ENCODE assay signal across 8 cellular contexts in genomic region chr12:132143328-132144071, GRCh38. TPM values are rescaled to one million over a fixed set of nuclear protein-coding genes. Genes with fewer than 3 reads are reported as not detected.
DNase-seq lines count a peak whose midpoint lies in the region; ATAC-seq and TF ChIP-seq lines count a peak whose summit lies in the region.

No MANE protein-coding gene starts in this region.

- H2BK120ac ChIP-seq in H9 (ENCODE audit: low read depth, low read length, poor library complexity, severe bottlenecking) (no peak overlapping the region), mesenchymal stem cell (ENCODE audit: low read depth, low read length) (no peak overlapping the region)

- H3K23me2 ChIP-seq in H9 (ENCODE audit: insufficient read length, low read depth, low read length, poor library complexity, severe bottlenecking): peaks cover 5% of the 10 kb centered on the region

- ATAC-seq in GM18505 (IDR thresholded peaks at IDR 0.05; ENCODE audit: unreplicated experiment): peak; percentile 30

- TF ChIP-seq POLR2A in GM18505 (IDR thresholded peaks at IDR 0.05; ENCODE audit: borderline replicate concordance, extremely low read depth, insufficient read depth, insufficient read length) (no peak), uterus (IDR thresholded peaks at IDR 0.05) (no peak)

- H2AK5ac ChIP-seq in H9 (ENCODE audit: insufficient read length, low read length) (no peak overlapping the region), mesenchymal stem cell (ENCODE audit: low read length, severe bottlenecking) (no peak overlapping the region)

- H3K4me2 ChIP-seq in H9 (ENCODE audit: insufficient read depth, insufficient read length, low read length) (peak overlapping the region; percentile 79), mammary epithelial cell (ENCODE audit: insufficient read depth, low read depth, low read length) (peak overlapping the region; percentile 100), mesenchymal stem cell (ENCODE audit: low read length, poor library complexity, severe bottlenecking) (peak overlapping the region; percentile 99)

- BruUV-seq in mammary epithelial cell (replicated peaks; lab: Mats Ljungman, UMichigan): no TSS peak

- no peak overlapping the region for H2BK15ac ChIP-seq in H9 (ENCODE audit: low read depth, low read length)
- peak overlapping the region; percentile 2 for H2BK15ac ChIP-seq in mesenchymal stem cell (ENCODE audit: low read depth, poor library complexity, severe bottlenecking)

- H3K36me3 Mint-ChIP-seq in H9 (ENCODE audit: insufficient read depth in 1 of 3, low read depth in 3 of 3): peaks cover 35 to 62% (median 57%) of the 10 kb centered on the region in 3 experiments

- WGBS in H9 (ENCODE audit: extremely low coverage, insufficient read length, low lambda C conversion rate): no CpG with 5 or more reads among the region's 82 CpGs
- 4% methylated on average over 44 of the region's 82 CpGs for WGBS in mammary epithelial cell (ENCODE audit: low coverage, missing lambda C conversion rate)
- 4% methylated on average over 71 of the region's 82 CpGs for WGBS in mesenchymal stem cell

- H3K27me3 Mint-ChIP-seq in H9 (ENCODE audit: low read depth): no peaks in the 10 kb centered on the region; the same call in none of the 2 replicates

- DNase-seq in H9 (no peak), NT2/D1 (ENCODE audit: low read depth, low spot score) (no peak), mammary epithelial cell (no peak), mesenchymal stem cell (no peak), uterus (peak in 1 of 2 donors; percentile 11), GM19240 (ENCODE audit: insufficient read length, low spot score) (no peak), glomerular visceral epithelial cell (ENCODE audit: extremely low spot score) (no peak)

- H3K18ac ChIP-seq in H9 (ENCODE audit: insufficient read length, low read depth, low read length) (no peak overlapping the region), mesenchymal stem cell (ENCODE audit: low read depth in 1 of 2, low read length in 2 of 2) (peak overlapping the region in 1 of 2 experiments; percentile 23)

- in situ Hi-C loops in mammary epithelial cell (cut with MboI; ENCODE audit: low sequenced_read_pairs in 2 of 2): no loop called here

- H3K27ac ChIP-seq in H9 (ENCODE audit: insufficient read length, low read depth, low read length) (no peak overlapping the region), mammary epithelial cell (ENCODE audit: insufficient read depth, low read depth, low read length) (peak overlapping the region; percentile 44), mesenchymal stem cell (ENCODE audit: low read length, poor library complexity, severe bottlenecking) (no peak overlapping the region), uterus (peak overlapping the region; percentile 41 to 95)

- TF ChIP-seq CTCF in H9 (conservative IDR thresholded peaks at IDR 0.05): no peak
- no peak for TF ChIP-seq CTCF in mammary epithelial cell (conservative IDR thresholded peaks at IDR 0.05 in 1 of 2, IDR thresholded peaks at IDR 0.05 in 1 of 2; ENCODE audit: extremely low read depth in 1 of 2, insufficient read depth in 1 of 2, low read depth in 1 of 2, low read length in 2 of 2)
- TF ChIP-seq CTCF in uterus (IDR thresholded peaks at IDR 0.05): no peak

- H3K14ac ChIP-seq in H9 (ENCODE audit: insufficient read depth, low read length) (no peak overlapping the region; the same call in 1 of the 2 replicates), mesenchymal stem cell (ENCODE audit: low read length in 2 of 2) (peak overlapping the region in 1 of 2 experiments; percentile 18)

- H3K23ac ChIP-seq in H9 (ENCODE audit: insufficient read length, low read depth, low read length) (no peak overlapping the region), mesenchymal stem cell (ENCODE audit: low read length in 2 of 2) (peak overlapping the region in 1 of 2 experiments; percentile 73)

- H4K91ac ChIP-seq in H9 (ENCODE audit: insufficient read length, low read depth, low read length) (no peak overlapping the region), mesenchymal stem cell (ENCODE audit: low read length) (no peak overlapping the region)

- H2BK20ac ChIP-seq in H9 (ENCODE audit: low read depth, low read length, poor library complexity, severe bottlenecking): no peak overlapping the region

- H3K36me3 ChIP-seq in NT2/D1 (ENCODE audit: insufficient read depth, insufficient read length, low read length) (peaks cover 74% of the 10 kb centered on the region), mammary epithelial cell (ENCODE audit: insufficient read depth, low read length) (peaks cover 9% of the 10 kb centered on the region), mesenchymal stem cell (ENCODE audit: control insufficient read depth in 1 of 2, insufficient read depth in 2 of 2, low read depth in 1 of 2, low read length in 2 of 2) (peaks cover 43 to 64% of the 10 kb centered on the region in 2 experiments), uterus (no peaks in the 10 kb centered on the region)

- peaks cover 12% of the 10 kb centered on the region for H3K79me1 ChIP-seq in H9 (ENCODE audit: insufficient read depth, low read depth, low read length, poor library complexity, severe bottlenecking)
- peaks cover 59% of the 10 kb centered on the region for H3K79me1 ChIP-seq in mesenchymal stem cell (replicated peaks; ENCODE audit: low read length, poor library complexity, severe bottlenecking)

- H4K20me1 ChIP-seq in H9 (ENCODE audit: control insufficient read depth, insufficient read depth, insufficient read length) (no peaks in the 10 kb centered on the region), mammary epithelial cell (ENCODE audit: insufficient read depth, low read length) (no peaks in the 10 kb centered on the region)

- H2AFZ ChIP-seq in H9 (ENCODE audit: low read length) (no peak overlapping the region), mammary epithelial cell (ENCODE audit: low read depth, low read length) (peak overlapping the region; percentile 93), mesenchymal stem cell (ENCODE audit: low read depth, low read length) (no peak overlapping the region)

- H4K8ac ChIP-seq in H9 (replicated peaks; ENCODE audit: insufficient read length, low read depth, low read length) (no peak overlapping the region), mesenchymal stem cell (ENCODE audit: low read length) (peak overlapping the region; percentile 73)

- H3K4me3 ChIP-seq in NT2/D1 (ENCODE audit: insufficient read length, low read depth) (peak overlapping the region; percentile 93), mammary epithelial cell (replicated peaks in 1 of 3; ENCODE audit: insufficient read depth in 1 of 3, low read depth in 2 of 3, low read length in 3 of 3) (peak overlapping the region; percentile 86 to 99 (median 99)), mesenchymal stem cell (ENCODE audit: insufficient read depth in 1 of 2, low read depth in 1 of 2, low read length in 2 of 2) (peak overlapping the region; percentile 92 to 100), uterus (peak overlapping the region; percentile 45 to 90)

- H3K4ac ChIP-seq in H9 (ENCODE audit: low read depth, low read length) (no peak overlapping the region), mesenchymal stem cell (ENCODE audit: low read depth in 1 of 2, low read length in 2 of 2) (peak overlapping the region; percentile 49 to 54)

- peaks cover 7 to 10% of the 10 kb centered on the region in 2 experiments for H3K4me1 Mint-ChIP-seq in H9

- no peak overlapping the region for H2BK5ac ChIP-seq in H9 (ENCODE audit: insufficient read length, low read length)
- H2BK5ac ChIP-seq in mesenchymal stem cell (ENCODE audit: low read depth, low read length, poor library complexity, severe bottlenecking): no peak overlapping the region

- H2BK12ac ChIP-seq in H9 (ENCODE audit: insufficient read length, low read depth, low read length) (no peak overlapping the region), mesenchymal stem cell (ENCODE audit: low read length in 2 of 2) (no peak overlapping the region)

- H3K9ac ChIP-seq in H9 (ENCODE audit: extremely low read depth, insufficient read length, low read length) (peak overlapping the region; percentile 11), NT2/D1 (ENCODE audit: insufficient read length, low read depth) (peak overlapping the region; percentile 95), mammary epithelial cell (ENCODE audit: insufficient read depth, low read length) (peak overlapping the region; percentile 45), mesenchymal stem cell (ENCODE audit: low read length) (peak overlapping the region; percentile 91)

- intact Hi-C loops in mammary epithelial cell (cut with micrococcal nuclease) (no loop called here), uterus (cut with DNase I; ENCODE audit: low total_unique reads) (no loop called here)

- H3K9me3 Mint-ChIP-seq in H9: no peaks in the 10 kb centered on the region

- H3K4me3 Mint-ChIP-seq in H9: peak overlapping the region; percentile 82 to 84

- H3K27ac Mint-ChIP-seq in H9: peak overlapping the region in 1 of 3 experiments; percentile 61; a peak in 1 of 7 replicates

- no peaks in the 10 kb centered on the region for H3K27me3 ChIP-seq in H9 (ENCODE audit: insufficient read depth, low read length)
- no peaks in the 10 kb centered on the region for H3K27me3 ChIP-seq in NT2/D1 (ENCODE audit: insufficient read depth, insufficient read length)
- no peaks in the 10 kb centered on the region for H3K27me3 ChIP-seq in mammary epithelial cell (ENCODE audit: insufficient read depth, low read length)
- no peaks in the 10 kb centered on the region for H3K27me3 ChIP-seq in mesenchymal stem cell (ENCODE audit: control insufficient read depth in 1 of 2, insufficient read depth in 1 of 2, low read length in 2 of 2)
- H3K27me3 ChIP-seq in uterus: no peaks in the 10 kb centered on the region

- dilution Hi-C loops in mammary epithelial cell (cut with HindIII; ENCODE audit: low sequenced_read_pairs): loop anchor here (5.0 kb wide), 1 partner anchor 71 kb away; no protein-coding TSS in a partner anchor

- H3K9me3 ChIP-seq in H9 (ENCODE audit: control insufficient read depth, low read depth, low read length) (no peaks in the 10 kb centered on the region), NT2/D1 (ENCODE audit: insufficient read depth, low read length) (no peaks in the 10 kb centered on the region), mammary epithelial cell (replicated peaks; ENCODE audit: insufficient read depth, low read length) (no peaks in the 10 kb centered on the region), mesenchymal stem cell (ENCODE audit: control insufficient read depth, low read length) (no peaks in the 10 kb centered on the region), uterus (no peaks in the 10 kb centered on the region)

- H4K5ac ChIP-seq in H9 (ENCODE audit: insufficient read length, low read depth, low read length): no peak overlapping the region

- CTCF ChIA-PET in mammary epithelial cell (lab: Charles Lee; ENCODE audit: low non-redundant PET): no interaction called here

- H3K79me2 ChIP-seq in H9 (ENCODE audit: insufficient read depth, low read length): peaks cover 5% of the 10 kb centered on the region; the same call in 1 of the 2 replicates
- peaks cover 65% of the 10 kb centered on the region for H3K79me2 ChIP-seq in mammary epithelial cell (ENCODE audit: insufficient read depth, low read length)

- H3K4me1 ChIP-seq in H9 (ENCODE audit: insufficient read depth, low read length): peaks cover 3% of the 10 kb centered on the region; the same call in 1 of the 2 replicates
- H3K4me1 ChIP-seq in NT2/D1 (ENCODE audit: insufficient read depth, insufficient read length): peaks cover 12% of the 10 kb centered on the region
- H3K4me1 ChIP-seq in mammary epithelial cell (ENCODE audit: insufficient read depth, low read length): peaks cover 20% of the 10 kb centered on the region
- peaks cover 31% of the 10 kb centered on the region for H3K4me1 ChIP-seq in mesenchymal stem cell (ENCODE audit: control insufficient read depth, insufficient read depth, low read depth, low read length)
- H3K4me1 ChIP-seq in uterus: peaks cover 0 to 20% of the 10 kb centered on the region in 2 donors

- no peak overlapping the region for H3K56ac ChIP-seq in H9 (ENCODE audit: insufficient read length, low read depth, low read length)

- no peak overlapping the region for H3T11ph ChIP-seq in H9 (ENCODE audit: low read length)

RNA-seq across cellular contexts. Expression of gene DDX51, which starts 0.6 kb away (rescaled TPM):
- total RNA-seq in H9 (2021) (37.9 and 38.0 TPM in 2 replicates), mammary epithelial cell (10 to 100 TPM in 1 of 2 donors, 1 to 10 TPM in 1; 8.8 to 20.4 TPM), uterus (10 to 100 TPM in 3 of 4 donors, 1 to 10 TPM in 1; 7.9 to 53.3 (median 16.6) TPM)
- 12.5 TPM for polyA plus RNA-seq in mammary epithelial cell
- polyA minus RNA-seq in mammary epithelial cell: 17.8 TPM
- polyA plus RNA-seq in mesenchymal stem cell (2013, experiment 1 of 2): 4.3 TPM
- polyA plus RNA-seq in mesenchymal stem cell (2013, experiment 2 of 2): 4.4 TPM

RNA-seq across cellular contexts. Expression of gene NOC4L, which starts 0.8 kb away (rescaled TPM):
- total RNA-seq in H9 (2021) (36.5 and 36.9 TPM in 2 replicates), mammary epithelial cell (10 to 100 TPM; 17.5 to 27.7 TPM), uterus (10 to 100 TPM in 1 of 4 donors, 1 to 10 TPM in 1, not detected in 2; 9.4 to 15.4 TPM)
- 10.3 TPM for polyA plus RNA-seq in mammary epithelial cell
- polyA minus RNA-seq in mammary epithelial cell: 7.5 TPM
- polyA plus RNA-seq in mesenchymal stem cell (2013, experiment 1 of 2): 16.6 TPM
- polyA plus RNA-seq in mesenchymal stem cell (2013, experiment 2 of 2): 15.7 TPM

Comparison
In these comparisons a context has a peak if more than half of its experiments do, and no peak if none do; other contexts are left out.
1. H3K27ac ChIP-seq: peak in mammary epithelial cell (single experiment) and uterus (2 of 2); none in H9 (single experiment) and mesenchymal stem cell (single experiment).
2. H3K9ac ChIP-seq: peak in every context shown above with its lines; median percentile 95 in NT2/D1; 91 in mesenchymal stem cell; 45 in mammary epithelial cell; 11 in H9.
3. Peak in every context shown above with its lines, with median percentiles within 50 percentile points of each other: H3K4me2 ChIP-seq and H3K4me3 ChIP-seq.